ENCODE assay signal across 9 cellular contexts in genomic region chr12:6964605-6965025, GRCh38. TPM values are rescaled to one million over a fixed set of nuclear protein-coding genes. Genes with fewer than 3 reads are reported as not detected.
DNase-seq lines count a peak whose midpoint lies in the region; ATAC-seq and TF ChIP-seq lines count a peak whose summit lies in the region.
"Had no signal": no experiment of that assay in that cellular context is flagged by ENCODE, and none has a peak within 500 bp of the region (broad histone marks: within the 10 kb centered on the region; RNA-seq: fewer than 3 reads in every experiment).

No MANE protein-coding gene starts in this region.

- no peaks in the 10 kb centered on the region for H3K9me3 ChIP-seq in BLaER1 treated with 17β-estradiol and CSF1 and Interleukin-3, amounts not matched to agents 10 nM and 100 nM (replicated peaks in 1 of 11)
- no peaks in the 10 kb centered on the region for H3K9me3 ChIP-seq in MM.1S (replicated peaks; ENCODE audit: insufficient read depth, low read length)

- H3K9me3 Mint-ChIP-seq in neural crest cell = no peaks in the 10 kb centered on the region

- peak overlapping the region; percentile 87 for H3K4me3 Mint-ChIP-seq in neural crest cell

- H3K27ac Mint-ChIP-seq in neural crest cell (ENCODE audit: unreplicated experiment) = peak overlapping the region; percentile 43

- CTCF ChIA-PET in GM10248 (lab: Yijun Ruan, JAX) = interaction anchor here (0.6 to 13.5 kb wide), 29 partner anchors 9 to 272 kb away, joined by 3 to 530 read pairs (median 4); partner anchors contain the start of genes C12orf57, PTPN6, RNU7-1 and SPSB2

- H3K27me3 ChIP-seq in BLaER1 treated with 17β-estradiol and CSF1 and Interleukin-3, amounts not matched to agents 10 nM and 100 nM = no peaks in the 10 kb centered on the region
- H3K27me3 ChIP-seq in MM.1S (replicated peaks; ENCODE audit: insufficient read depth, low read length) = no peaks in the 10 kb centered on the region

- peak overlapping the region; percentile 32 to 67 (median 60) for H3K4me2 ChIP-seq in BLaER1 treated with 17β-estradiol and CSF1 and Interleukin-3, amounts not matched to agents 10 nM and 100 nM
- 0 out of 2 replicates have a peak overlapping the region, but pooled peaks have one; percentile 2 for H3K4me2 ChIP-seq in MM.1S (ENCODE audit: low read depth, low read length)

- H3K36me3 Mint-ChIP-seq in neural crest cell (ENCODE audit: low read depth) = peaks cover 15% of the 10 kb centered on the region

- no peaks in the 10 kb centered on the region for H3K9me2 ChIP-seq in MM.1S (replicated peaks; ENCODE audit: insufficient read depth, low read length)

- no peaks in the 10 kb centered on the region for H3K27me3 Mint-ChIP-seq in neural crest cell (ENCODE audit: low read depth)

- POLR2A ChIA-PET in GM10248 (lab: Yijun Ruan, JAX) = interaction anchor here (0.7 to 11.3 kb wide), 4 partner anchors 13 to 97 kb away, joined by 3 to 147 read pairs (median 6); partner anchors contain the start of genes C12orf57, PTPN6, RNU7-1 and SPSB2

- peaks cover 72% of the 10 kb centered on the region for H3F3A ChIP-seq in MM.1S (ENCODE audit: insufficient read depth, low read length)

- H3K79me2 ChIP-seq in MM.1S (ENCODE audit: low read length) = peaks cover 49% of the 10 kb centered on the region

- DNase-seq in MM.1S (peak; percentile 5), coronary artery (ENCODE audit: low spot score) (peak; percentile 73), neural crest cell (ENCODE audit: low read depth, low spot score) (no peak), mucosa of gallbladder (ENCODE audit: low spot score) (no peak), NCI-H748 treated with DMSO at 0.1 percent for 48 hours (lab: John Stamatoyannopoulos, UW) (no peak), GM10248 (ENCODE audit: extremely low spot score) (no peak)

- H3K4me3 ChIP-seq in BLaER1 treated with 17β-estradiol and CSF1 and Interleukin-3, amounts not matched to agents 10 nM and 100 nM = no peak overlapping the region
- H3K4me3 ChIP-seq in MM.1S (ENCODE audit: low read length) (no peak overlapping the region), coronary artery (no peak overlapping the region)

- no peak for ATAC-seq in GM19467 (IDR thresholded peaks at IDR 0.05; ENCODE audit: unreplicated experiment)

- H3K4me1 Mint-ChIP-seq in neural crest cell = peaks cover 30% of the 10 kb centered on the region

- H4K20me1 ChIP-seq in BLaER1 treated with 17β-estradiol and CSF1 and Interleukin-3, amounts not matched to agents 10 nM and 100 nM = peaks cover 5 to 34% (median 20%) of the 10 kb centered on the region in 11 experiments; a peak in 15 of 22 replicates
- H4K20me1 ChIP-seq in MM.1S (ENCODE audit: insufficient read depth, low read length) = no peaks in the 10 kb centered on the region

- H3K27ac ChIP-seq in BLaER1 treated with 17β-estradiol and CSF1 and Interleukin-3, amounts not matched to agents 10 nM and 100 nM = peak overlapping the region; percentile 33 to 95 (median 69); a peak in 21 of 22 replicates
- H3K27ac ChIP-seq in MM.1S (ENCODE audit: low read length) = peak overlapping the region; percentile 48; the same call in 1 of the 2 replicates
- H3K27ac ChIP-seq in coronary artery = peak overlapping the region; percentile 64 to 71

- H3K36me3 ChIP-seq in BLaER1 treated with 17β-estradiol and CSF1 and Interleukin-3, amounts not matched to agents 10 nM and 100 nM = peaks cover 53 to 71% (median 63%) of the 10 kb centered on the region in 11 experiments
- H3K36me3 ChIP-seq in MM.1S (replicated peaks; ENCODE audit: insufficient read depth, low read length) = peaks cover 18% of the 10 kb centered on the region

- no peak for TF ChIP-seq CTCF in MM.1S (IDR thresholded peaks at IDR 0.05; ENCODE audit: low read length)
- TF ChIP-seq CTCF in coronary artery (IDR thresholded peaks at IDR 0.05) = no peak
- TF ChIP-seq CTCF in neural crest cell (conservative IDR thresholded peaks at IDR 0.05) = no peak
- no peak for TF ChIP-seq CTCF in GM10248 (IDR thresholded peaks at IDR 0.05; ENCODE audit: control extremely low read depth, extremely low read depth, low read depth, missing control alignments)

- H3K9ac ChIP-seq in BLaER1 treated with 17β-estradiol and CSF1 and Interleukin-3, amounts not matched to agents 10 nM and 100 nM = peak overlapping the region; percentile 46 to 98 (median 62); a peak in 20 of 22 replicates
- H3K9ac ChIP-seq in MM.1S (ENCODE audit: low read length) = peak overlapping the region; percentile 17; the same call in 1 of the 2 replicates

- no peak overlapping the region for H2AFZ ChIP-seq in MM.1S (ENCODE audit: low read length)

- peaks cover 76 to 94% (median 85%) of the 10 kb centered on the region in 10 experiments for H3K4me1 ChIP-seq in BLaER1 treated with 17β-estradiol and CSF1 and Interleukin-3, amounts not matched to agents 10 nM and 100 nM
- H3K4me1 ChIP-seq in MM.1S (ENCODE audit: low read length) = peaks cover 54% of the 10 kb centered on the region

RNA-seq across cellular contexts. Expression of gene PHB2, which starts 5.8 kb away (rescaled TPM):
- total RNA-seq in neural crest cell (330 and 335 TPM in 2 replicates), mucosa of gallbladder (141 TPM)

RNA-seq across cellular contexts. Expression of gene EMG1, which starts 6.1 kb away (rescaled TPM):
- total RNA-seq in neural crest cell (57.5 and 65.5 TPM in 2 replicates), mucosa of gallbladder (31.8 TPM)

RNA-seq across cellular contexts. Expression of gene PTPN6, which starts 13.5 kb away (rescaled TPM):
- total RNA-seq in neural crest cell (0.73 and 1.1 TPM in 2 replicates), mucosa of gallbladder (66.4 TPM)

RNA-seq across cellular contexts. Expression of gene C12orf57, which starts 20.8 kb away (rescaled TPM):
- total RNA-seq in neural crest cell (293 and 298 TPM in 2 replicates), mucosa of gallbladder (265 TPM)

RNA-seq across cellular contexts. Expression of gene RNU7-1, which starts 21.0 kb away (rescaled TPM):
- total RNA-seq in neural crest cell = not detected in 2 replicates
- total RNA-seq in mucosa of gallbladder = not detected
- total RNA-seq: T-helper 2 cell treated with Interferon-gamma antibody and Interleukin-4, amounts not matched to agents 100 ng/mL and 5 ng/mL, for 36 hours had no signal

Comparison
In these comparisons a context has a peak if more than half of its experiments do, and no peak if none do; other contexts are left out.
1. DNase-seq: peak in MM.1S (single experiment) and coronary artery (single experiment); none in neural crest cell (single experiment), mucosa of gallbladder (single experiment), NCI-H748 treated with DMSO at 0.1 percent for 48 hours (single experiment) and GM10248 (single experiment).
2. RNA of gene PTPN6, which starts 13.5 kb away (total RNA-seq): 66.4 TPM in mucosa of gallbladder (single experiment); 0.73 to 1.1 TPM in neural crest cell; every median in the first group is over 10 times any median in the second.
3. Peak in every context shown above with its lines, with median percentiles within 50 percentile points of each other: H3K27ac ChIP-seq.